In the genomic region with DNA sequence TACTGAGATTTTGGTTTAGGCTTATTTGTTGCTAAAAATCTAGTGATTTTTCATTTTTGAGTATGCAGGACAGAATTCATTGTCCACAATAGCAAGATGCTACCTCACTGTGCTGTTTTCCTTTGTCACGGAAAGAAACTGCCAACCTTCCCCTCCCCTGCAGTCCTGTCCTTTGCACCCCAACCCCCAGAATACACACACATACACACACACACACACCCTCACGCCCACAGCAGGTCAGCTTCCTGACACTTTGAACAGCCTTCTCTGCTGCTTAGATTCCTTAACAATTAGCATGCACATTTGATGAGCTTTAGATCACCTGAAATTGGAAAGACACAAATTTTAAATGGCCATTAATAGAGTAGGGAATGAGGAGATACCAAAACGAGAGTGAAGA, we compare ENCODE assay signal across 29 cellular contexts. TPM values are rescaled to one million over a fixed set of nuclear protein-coding genes. Genes with fewer than 3 reads are reported as not detected.
"Had no signal": no experiment of that assay in that cellular context is flagged by ENCODE, and none has a peak within 500 bp of the region (broad histone marks: within the 10 kb centered on the region; RNA-seq: fewer than 3 reads in every experiment).

No MANE protein-coding gene starts in this region.

- H3K27me3 ChIP-seq: dorsolateral prefrontal cortex, foreskin keratinocyte, gastroesophageal sphincter, heart left ventricle, left lung had no signal

- H3K27ac ChIP-seq: coronary artery, dorsolateral prefrontal cortex, epithelial cell of prostate, foreskin keratinocyte, gastroesophageal sphincter, heart left ventricle, left lung, lower lobe of right lung had no signal

- H3K9me3 ChIP-seq: left lung, lower lobe of right lung, mucosa of descending colon had no signal

- H3K4me1 ChIP-seq: foreskin keratinocyte, gastroesophageal sphincter, heart left ventricle, left lung, lower lobe of right lung had no signal

- H3K36me3 ChIP-seq: gastroesophageal sphincter, heart left ventricle, left lung, lower lobe of right lung had no signal

- H3K4me3 ChIP-seq: coronary artery, dorsolateral prefrontal cortex, gastroesophageal sphincter, heart left ventricle, left lung, lower lobe of right lung, mucosa of descending colon had no signal

- ATAC-seq: esophagus mucosa, foreskin keratinocyte, gastroesophageal sphincter, heart left ventricle, left cardiac atrium, left ventricle myocardium superior, lower lobe of right lung, mucosa of descending colon had no signal

- DNase-seq: dermis blood vessel endothelial cell; dorsolateral prefrontal cortex; effector CD4-positive, alpha-beta T cell; effector memory CD4-positive, alpha-beta T cell; erythroblast; foreskin keratinocyte; heart left ventricle; hippocampal formation; left cardiac atrium; left lung; left ventricle myocardium superior; lower lobe of right lung; mucosa of descending colon; naive B cell had no signal

- FAIRE-seq: colon, endometrium, frontal cortex, islet of Langerhans, keratinocyte had no signal

RNA-seq across cellular contexts. Expression of gene ARMC3, which starts 32.1 kb away (rescaled TPM):
- total RNA-seq: dermis blood vessel endothelial cell, esophagus mucosa, fibroblast of lung, fibroblast of villous mesenchyme, foreskin keratinocyte, gastroesophageal sphincter, heart left ventricle, left cardiac atrium, left ventricle myocardium superior, lower leg skin, lung microvascular endothelial cell, mesenteric fat pad, mucosa of descending colon, myocyte had no signal
- polyA plus RNA-seq: fibroblast of lung, foreskin keratinocyte, heart left ventricle, keratinocyte had no signal
